In genomic region chr4:89906787-89907521, GRCh38 we compare ENCODE assay signal across 20 cellular contexts. TPM values are rescaled to one million over a fixed set of nuclear protein-coding genes. Genes with fewer than 3 reads are reported as not detected.
A peak's percentile ranks its signal among the peaks of the same experiment; 100 is the strongest.
DNase-seq lines count a peak whose midpoint lies in the region; ATAC-seq and TF ChIP-seq lines count a peak whose summit lies in the region.
"Had no signal": no experiment of that assay in that cellular context is flagged by ENCODE, and none has a peak within 500 bp of the region (broad histone marks: within the 10 kb centered on the region; RNA-seq: fewer than 3 reads in every experiment).

No MANE protein-coding gene starts in this region.

- no peaks in the 10 kb centered on the region for H3K27me3 ChIP-seq in sigmoid colon
- H3K27me3 ChIP-seq: foreskin keratinocyte, stomach had no signal

- TF ChIP-seq CTCF in fibroblast of villous mesenchyme (IDR thresholded peaks at IDR 0.05; ENCODE audit: insufficient read depth, low read depth, low read length) (no peak), sigmoid colon (IDR thresholded peaks at IDR 0.05) (no peak)

- no peaks in the 10 kb centered on the region for H3K36me3 Mint-ChIP-seq in activated T-cell treated with anti-CD3 and anti-CD28 coated beads, Interleukin-2, amount 50 U/mL, for 4 hours (ENCODE audit: insufficient read depth)

- no peak for TF ChIP-seq POLR2A in sigmoid colon (IDR thresholded peaks at IDR 0.05)

- no peaks in the 10 kb centered on the region for H3K4me1 ChIP-seq in sigmoid colon
- H3K4me1 ChIP-seq: foreskin keratinocyte, stomach had no signal

- 64 to 72% methylated on average over 1 of the region's 1 CpG for WGBS in sigmoid colon, 2 donors

- no peak overlapping the region for H3K4me3 Mint-ChIP-seq in activated T-cell treated with anti-CD3 and anti-CD28 coated beads, Interleukin-2, amount 50 U/mL, for 4 hours
- H3K4me3 Mint-ChIP-seq: central memory CD8-positive, alpha-beta T cell; effector memory CD8-positive, alpha-beta T cell had no signal

- H3K9me3 ChIP-seq in sigmoid colon: no peaks in the 10 kb centered on the region
- H3K9me3 ChIP-seq: stomach had no signal

- no peak overlapping the region for H3K27ac ChIP-seq in sigmoid colon
- H3K27ac ChIP-seq: C4-2B, foreskin keratinocyte, stomach had no signal

- intact Hi-C loops in sigmoid colon (cut with DNase I): loop anchor here (10.0 kb wide), 1 partner anchor 422 kb away; no protein-coding TSS in a partner anchor

- peak; percentile 30 to 62 for ATAC-seq in activated T-cell treated with anti-CD3 and anti-CD28 coated beads, Interleukin-2, amount 50 U/mL, for 4 hours
- ATAC-seq: effector memory CD8-positive, alpha-beta T cell; foreskin keratinocyte; left lobe of liver had no signal

- H3K9me3 Mint-ChIP-seq in activated T-cell treated with anti-CD3 and anti-CD28 coated beads, Interleukin-2, amount 50 U/mL, for 4 hours: no peaks in the 10 kb centered on the region
- H3K9me3 Mint-ChIP-seq: central memory CD8-positive, alpha-beta T cell; effector memory CD8-positive, alpha-beta T cell had no signal

- no peaks in the 10 kb centered on the region for H3K36me3 ChIP-seq in sigmoid colon
- H3K36me3 ChIP-seq: stomach had no signal

- no peak for DNase-seq in activated T-cell treated with anti-CD3 and anti-CD28 coated beads, Interleukin-2, amount 50 U/mL, for 4 hours
- no peak for DNase-seq in activated T-cell treated with anti-CD3 and anti-CD28 coated beads for 4 hours
- peak; percentile 53 for DNase-seq in SK-MEL-5 (ENCODE audit: low read depth, low spot score)
- DNase-seq in fibroblast of villous mesenchyme (ENCODE audit: low read depth): peak; percentile 22
- DNase-seq in NK-92 treated with Interleukin-12 subunit alpha and Interleukin-12 subunit beta, amount 100 ng/mL, for 24 hours (lab: John Stamatoyannopoulos, UW): no peak
- DNase-seq in sigmoid colon: no peak
- no peak for DNase-seq in D341Med (ENCODE audit: low spot score)
- DNase-seq in T-helper 9 cell: no peak
- DNase-seq: activated CD4-positive, alpha-beta T cell treated with anti-CD3 and anti-CD28 coated beads, Interleukin-2, amount 50 U/mL, for 1 hour; activated T-cell treated with anti-CD3 and anti-CD28 coated beads, Interleukin-2, amount 50 U/mL, for 48 hours; DMS53; effector memory CD8-positive, alpha-beta T cell; KG1; NCI-H446 treated with DMSO at 0.1 percent for 48 hours; posterior cingulate gyrus; stomach had no signal

- in situ Hi-C loops in SK-MEL-5 (cut with HindIII; ENCODE audit: low pct_unique_long_range_greater_than_20kb, low sequenced_read_pairs): no loop called here

- H3K27me3 Mint-ChIP-seq in activated T-cell treated with anti-CD3 and anti-CD28 coated beads, Interleukin-2, amount 50 U/mL, for 4 hours (ENCODE audit: low read depth): no peaks in the 10 kb centered on the region

- no peaks in the 10 kb centered on the region for H3K4me1 Mint-ChIP-seq in activated T-cell treated with anti-CD3 and anti-CD28 coated beads, Interleukin-2, amount 50 U/mL, for 4 hours (ENCODE audit: low read depth)
- H3K4me1 Mint-ChIP-seq: central memory CD8-positive, alpha-beta T cell had no signal

- no peak for TF ChIP-seq EP300 in sigmoid colon (IDR thresholded peaks at IDR 0.05)

- H3K4me3 ChIP-seq in fibroblast of villous mesenchyme (ENCODE audit: low read depth, low read length) (no peak overlapping the region), sigmoid colon (no peak overlapping the region)
- H3K4me3 ChIP-seq: stomach had no signal

RNA-seq across cellular contexts. Expression of gene MMRN1, which starts 12.3 kb away (rescaled TPM):
- under 1 TPM; 0.18 to 0.23 (median 0.19) TPM for total RNA-seq in activated T-cell treated with anti-CD3 and anti-CD28 coated beads, Interleukin-2, amount 50 U/mL, for 4 hours
- 0.16 and 0.29 TPM in 2 replicates for total RNA-seq in SK-MEL-5 (2014; rRNA removed; shearing (Covaris generic))
- not detected in 2 replicates for polyA plus RNA-seq in SK-MEL-5 (2015; cell fraction: cytosol; rRNA removed)
- 0.05 TPM in 1 of 2 replicates, not detected in the other for polyA plus RNA-seq in SK-MEL-5 (2015; cell fraction: nucleus; rRNA removed)
- total RNA-seq in fibroblast of villous mesenchyme: not detected in 2 replicates
- 10 to 100 TPM; 28.1 to 86.6 (median 52.6) TPM for total RNA-seq in sigmoid colon
- 10 to 100 TPM in 1 of 3 donors, 1 to 10 TPM in 1, under 1 TPM in 1; 0.46 to 14.6 (median 3.6) TPM for polyA plus RNA-seq in sigmoid colon
- total RNA-seq: foreskin keratinocyte had no signal
- polyA plus RNA-seq: foreskin keratinocyte had no signal

Comparison
In these comparisons a context has a peak if more than half of its experiments do, and no peak if none do; other contexts are left out.
1. DNase-seq: peak in SK-MEL-5 (single experiment) and fibroblast of villous mesenchyme (single experiment); none in activated T-cell treated with anti-CD3 and anti-CD28 coated beads, Interleukin-2, amount 50 U/mL, for 4 hours (single experiment), activated T-cell treated with anti-CD3 and anti-CD28 coated beads for 4 hours (single experiment), NK-92 treated with Interleukin-12 subunit alpha and Interleukin-12 subunit beta, amount 100 ng/mL, for 24 hours (single experiment), sigmoid colon (single experiment), D341Med (single experiment) and T-helper 9 cell (single experiment).
2. RNA of gene MMRN1, which starts 12.3 kb away (total RNA-seq): 28.1 to 86.6 TPM in sigmoid colon; 0.18 to 0.23 TPM in activated T-cell treated with anti-CD3 and anti-CD28 coated beads, Interleukin-2, amount 50 U/mL, for 4 hours, 0.16 to 0.29 TPM in SK-MEL-5 and not detected in fibroblast of villous mesenchyme; every median in the first group is over 10 times any median in the second.